Comparison of ENCODE assay signal across 7 cellular contexts in the genomic region with DNA sequence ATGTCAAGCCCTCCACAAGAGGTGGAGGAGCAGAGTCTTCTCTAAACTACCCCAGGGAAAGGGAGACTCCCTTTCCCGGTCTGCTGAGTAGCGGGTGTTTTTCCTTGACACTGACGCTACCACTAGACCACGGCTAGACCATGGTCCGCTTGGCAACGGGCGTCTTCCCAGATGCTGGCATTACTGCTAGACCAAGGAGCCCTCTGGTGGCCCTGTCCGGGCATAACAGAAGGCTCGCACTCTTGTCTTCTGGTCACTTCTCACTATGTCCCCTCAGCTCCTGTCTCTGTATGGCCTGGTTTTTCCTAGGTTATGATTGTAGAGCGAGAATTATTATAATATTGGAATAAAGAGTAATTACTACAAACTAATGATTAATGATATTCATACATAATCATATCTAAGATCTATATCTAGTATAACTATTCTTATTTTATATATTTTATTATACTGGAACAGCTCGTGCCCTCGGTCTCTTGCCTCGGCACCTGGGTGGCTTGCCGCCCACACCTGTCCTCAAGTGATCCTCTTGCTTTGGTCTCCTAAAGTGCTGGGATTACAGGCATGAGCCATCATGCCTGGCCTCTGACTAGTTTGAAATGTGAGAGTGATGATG. TPM values are rescaled to one million over a fixed set of nuclear protein-coding genes. Genes with fewer than 3 reads are reported as not detected.
DNase-seq lines count a peak whose midpoint lies in the region; ATAC-seq, FAIRE-seq and TF ChIP-seq lines count a peak whose summit lies in the region.
"Not testable (repeated sequence)": the region's sequence is repeated elsewhere in the genome, so short reads cannot be mapped to it uniquely, and the experiment has no call there.

No MANE protein-coding gene starts in this region.

- POLR2A ChIA-PET in GM12878 (lab: Charles Lee) = not testable (repeated sequence)

- H3K27ac ChIP-seq in SJCRH30; GM12878 (ENCODE audit: control insufficient read depth, insufficient read depth); right lobe of liver: not testable (repeated sequence)

- TF ChIP-seq POLR2A in GM12878 (IDR thresholded peaks at IDR 0.05; ENCODE audit: low read depth, low read length); right lobe of liver (IDR thresholded peaks at IDR 0.05): not testable (repeated sequence)

- in situ Hi-C loops in GM12878 (cut with MboI) = loop anchor here (5.0 kb wide), 1 partner anchor 173 kb away; no protein-coding TSS in a partner anchor

- H3K4me3 ChIP-seq in GM06990 (replicated peaks; ENCODE audit: low read depth, low read length); SJCRH30; GM12878; foreskin fibroblast (ENCODE audit: low read depth in 1 of 2, low read length in 2 of 2); right lobe of liver: not testable (repeated sequence)

- not testable (repeated sequence) for H3K9me3 ChIP-seq in SJCRH30 (replicated peaks); GM12878 (replicated peaks; ENCODE audit: control insufficient read depth, insufficient read depth, low read length); right lobe of liver

- RAD21 ChIA-PET in GM12878 (lab: Charles Lee; ENCODE audit: unreplicated experiment) = interaction anchor here (0.7 to 4.5 kb wide), 2 partner anchors 172 to 174 kb away, joined by 3 to 24 read pairs; no protein-coding TSS in a partner anchor

- H3K4me2 ChIP-seq in GM12878 (ENCODE audit: control insufficient read depth, insufficient read depth) = not testable (repeated sequence)

- not testable (repeated sequence) for H4K20me1 ChIP-seq in GM12878 (ENCODE audit: control insufficient read depth, insufficient read depth)

- SMC1A ChIA-PET in GM12878 (lab: Charles Lee; ENCODE audit: uncharacterized antibody, unreplicated experiment) = interaction anchor here (0.6 to 1.6 kb wide), 2 partner anchors 67 to 172 kb away, joined by 3 to 17 read pairs; no protein-coding TSS in a partner anchor

- 18% methylated on average over 14 of the region's 14 CpGs for WGBS in GM12878 (ENCODE audit: insufficient coverage, insufficient replicate concordance, low lambda C conversion rate, missing lambda C conversion rate)
- 52% methylated on average over 11 of the region's 14 CpGs for WGBS in right lobe of liver (ENCODE audit: insufficient coverage, low coverage, low lambda C conversion rate, missing lambda C conversion rate)

- TF ChIP-seq CTCF in GM06990 (IDR thresholded peaks at IDR 0.05; ENCODE audit: insufficient read depth, low read length, poor library complexity, severe bottlenecking) = peak; percentile 44
- peak; percentile 13 to 43 (median 32); a peak in 2 of 6 replicates for TF ChIP-seq CTCF in GM12878 (IDR thresholded peaks at IDR 0.05 in 2 of 3, conservative IDR thresholded peaks at IDR 0.05 in 1 of 3; ENCODE audit: control insufficient read depth in 2 of 3, extremely low read depth in 1 of 3, insufficient read depth in 1 of 3, low read depth in 3 of 3, low read length in 3 of 3)
- TF ChIP-seq CTCF in foreskin fibroblast (IDR thresholded peaks at IDR 0.05; ENCODE audit: low read depth, low read length) = peak; percentile 45
- TF ChIP-seq CTCF in right lobe of liver (IDR thresholded peaks at IDR 0.05) = peak; percentile 73 to 83 (median 76)

- H3K4me1 ChIP-seq in SJCRH30; GM12878 (ENCODE audit: control insufficient read depth, insufficient read depth, low read length); right lobe of liver: not testable (repeated sequence)

- H3K9ac ChIP-seq in GM12878 (ENCODE audit: control insufficient read depth, insufficient read depth, low read length) = not testable (repeated sequence)

- H3K27me3 ChIP-seq in GM06990 (replicated peaks; ENCODE audit: control insufficient read depth, insufficient read depth, low read length); SJCRH30; GM12878 (replicated peaks in 1 of 2; ENCODE audit: control insufficient read depth in 2 of 2, insufficient read depth in 2 of 2, low read length in 1 of 2); right lobe of liver: not testable (repeated sequence)

- intact Hi-C loops in GM12878 (cut with micrococcal nuclease; ENCODE audit: unreplicated experiment) = loop anchor here (1.0 kb wide), 1 partner anchor 172 kb away; no protein-coding TSS in a partner anchor
- intact Hi-C loops in right lobe of liver (cut with DNase I); sciatic nerve (cut with DNase I): not testable (repeated sequence)

- FAIRE-seq in GM12878 (lab: Jason Lieb, UNC) = not testable (repeated sequence)

- TF ChIP-seq RAD21 in GM12878 (IDR thresholded peaks at IDR 0.05; ENCODE audit: insufficient read depth, low read depth, low read length) = 0 out of 2 replicates have a peak, but pooled peaks have one; percentile 15

- CTCF ChIA-PET in GM12878 (lab: Yijun Ruan, JAX) = interaction anchor here (0.6 to 5.3 kb wide), 9 partner anchors 11 to 174 kb away, joined by 3 to 96 read pairs (median 4); a partner anchor contains a TSS

- not testable (repeated sequence) for H3K36me3 ChIP-seq in GM06990 (ENCODE audit: control insufficient read depth, insufficient read depth, low read length); SJCRH30; GM12878 (ENCODE audit: control insufficient read depth in 2 of 2, insufficient read depth in 2 of 2, low read length in 1 of 2); right lobe of liver

- not testable (repeated sequence) for ATAC-seq in GM12878, right lobe of liver, sciatic nerve

- H3K79me2 ChIP-seq in GM12878 (ENCODE audit: control insufficient read depth, insufficient read depth, low read length) = not testable (repeated sequence)

- not testable (repeated sequence) for H2AFZ ChIP-seq in GM12878 (ENCODE audit: control insufficient read depth, low read depth, low read length)

- DNase-seq in GM06990 (ENCODE audit: extremely low read depth, insufficient read length); GM12878 (ENCODE audit: low read depth, low spot score): not testable (repeated sequence)
- peak; percentile 9 for DNase-seq in NCI-H1092 (lab: John Stamatoyannopoulos, UW)
- DNase-seq in SJCRH30 = peak; percentile 68 to 78
- peak; percentile 5 to 17 for DNase-seq in foreskin fibroblast
- DNase-seq in right lobe of liver = peak; percentile 71 to 78 (median 75)
- peak; percentile 70 for DNase-seq in sciatic nerve (ENCODE audit: low spot score)

- not testable (repeated sequence) for BruUV-seq in GM12878 (replicated peaks; lab: Mats Ljungman, UMichigan)

- TF ChIP-seq EP300 in GM12878 (IDR thresholded peaks at IDR 0.05; ENCODE audit: borderline replicate concordance in 1 of 2, control insufficient read depth in 1 of 2, low read depth in 2 of 2, low read length in 2 of 2) = not testable (repeated sequence)

TF ChIP-seq in GM12878, 131 proteins besides CTCF, POLR2A, EP300 and RAD21:
- TF ChIP-seq SMC3 (IDR thresholded peaks at IDR 0.05; ENCODE audit: borderline replicate concordance, low read length) = peak; percentile 7; the same call in 1 of the 2 replicates

RNA-seq across cellular contexts. Expression of a gene that starts 38.4 kb away (rescaled TPM):
- total RNA-seq in SJCRH30 (2014; rRNA removed; shearing (Covaris generic)) = not detected in 2 replicates
- total RNA-seq in GM12878 (2013; cell fraction: nucleolus; rRNA removed) = not detected in 2 replicates
- not detected in 2 replicates for total RNA-seq in GM12878 (2014; rRNA removed)
- not detected in 2 replicates for total RNA-seq in GM12878 (2014; rRNA removed; fragmentation: Illumina TruSeq; extraction: Trizol)
- total RNA-seq in GM12878 (2021) = not detected in 2 replicates
- polyA plus RNA-seq in GM12878 (2011; ENCODE audit: low read depth) = not detected
- not detected in 2 replicates for polyA plus RNA-seq in GM12878 (2011; rRNA removed)
- polyA plus RNA-seq in GM12878 (2011; cell fraction: cytosol; rRNA removed) = not detected in 2 replicates
- not detected in 2 replicates for polyA plus RNA-seq in GM12878 (2011; cell fraction: nucleus; rRNA removed)
- polyA plus RNA-seq in GM12878 (2012) = not detected in 2 replicates
- polyA plus RNA-seq in GM12878 (2014; fragmentation: Illumina TruSeq; extraction: Trizol) = not detected in 2 replicates
- polyA plus RNA-seq in GM12878 (2014; fragmentation: Nextera tagmentation; extraction: Ambion mirVana) = not detected
- polyA plus RNA-seq in GM12878 (2014; rRNA removed) = not detected in 2 replicates
- not detected for polyA plus RNA-seq in GM12878 (2016; fragmentation: Nextera tagmentation; extraction: Ambion mirVana)
- not detected in 2 replicates for polyA minus RNA-seq in GM12878 (2011; rRNA and poly(A)+ RNA removed)
- not detected in 2 replicates for polyA minus RNA-seq in GM12878 (2011; cell fraction: cytosol; rRNA and poly(A)+ RNA removed)
- polyA minus RNA-seq in GM12878 (2011; cell fraction: nucleus; rRNA and poly(A)+ RNA removed) = not detected in 2 replicates
- total RNA-seq in right lobe of liver = 1 to 10 TPM in 1 of 6 experiments, under 1 TPM in 2, not detected in 3; 0.22 to 1.2 (median 0.25) TPM
- total RNA-seq in sciatic nerve = not detected

RNA-seq across cellular contexts. Expression of a gene that starts 52.5 kb away (rescaled TPM):
- not detected in 2 replicates for total RNA-seq in SJCRH30 (2014; rRNA removed; shearing (Covaris generic))
- not detected in 2 replicates for total RNA-seq in GM12878 (2013; cell fraction: nucleolus; rRNA removed)
- total RNA-seq in GM12878 (2014; rRNA removed) (not detected in 2 replicates), GM12878 (2014; rRNA removed; fragmentation: Illumina TruSeq; extraction: Trizol) (not detected in 2 replicates), GM12878 (2021) (not detected in 2 replicates), right lobe of liver (under 1 TPM in 5 of 6 experiments, not detected in 1; 0.31 to 0.86 (median 0.43) TPM), sciatic nerve (8.2 TPM)
- not detected for polyA plus RNA-seq in GM12878 (2011; ENCODE audit: low read depth)
- polyA plus RNA-seq in GM12878 (2011; rRNA removed) (0.12 TPM in 1 of 2 replicates, not detected in the other), GM12878 (2014; fragmentation: Illumina TruSeq; extraction: Trizol) (not detected in 2 replicates), GM12878 (2014; fragmentation: Nextera tagmentation; extraction: Ambion mirVana) (not detected), GM12878 (2014; rRNA removed) (not detected in 2 replicates), GM12878 (2016; fragmentation: Nextera tagmentation; extraction: Ambion mirVana) (not detected)
- not detected in 2 replicates for polyA plus RNA-seq in GM12878 (2011; cell fraction: cytosol; rRNA removed)
- not detected in 2 replicates for polyA plus RNA-seq in GM12878 (2011; cell fraction: nucleus; rRNA removed)
- not detected in 2 replicates for polyA plus RNA-seq in GM12878 (2012)
- polyA minus RNA-seq in GM12878 (2011; rRNA and poly(A)+ RNA removed) = not detected in 2 replicates
- not detected in 2 replicates for polyA minus RNA-seq in GM12878 (2011; cell fraction: cytosol; rRNA and poly(A)+ RNA removed)
- not detected in 2 replicates for polyA minus RNA-seq in GM12878 (2011; cell fraction: nucleus; rRNA and poly(A)+ RNA removed)
